ENCODE assay signal across 12 cellular contexts in genomic region chr2:70418514-70418913, GRCh38.
"Had no signal": no experiment of that assay in that cellular context is flagged by ENCODE, and none has a peak within 500 bp of the region (broad histone marks: within the 10 kb centered on the region; RNA-seq: fewer than 3 reads in every experiment).

No MANE protein-coding gene starts in this region.

- H3K36me3 ChIP-seq: left ventricle myocardium inferior, neutrophil had no signal

- H3K4me3 ChIP-seq: left ventricle myocardium inferior, mucosa of descending colon had no signal

- H3K9me3 ChIP-seq: left ventricle myocardium inferior, mucosa of descending colon, neutrophil had no signal

- DNase-seq: activated CD4-positive, alpha-beta T cell treated with anti-CD3 and anti-CD28 coated beads, Interleukin-2, amount 10 ng/mL, durations not matched to agents 7 days and 5 days; activated CD8-positive, alpha-beta memory T cell treated with anti-CD3 and anti-CD28 coated beads, Interleukin-2, amount 50 U/mL, for 48 hours; activated naive CD4-positive, alpha-beta T cell; activated naive CD8-positive, alpha-beta T cell treated with anti-CD3 and anti-CD28 coated beads, Interleukin-2, amount 10 ng/mL, durations not matched to agents 7 days and 5 days; cortex of kidney; effector CD8-positive, alpha-beta T cell; foreskin fibroblast; hypothalamus; left ventricle myocardium inferior; mucosa of descending colon; naive thymus-derived CD4-positive, alpha-beta T cell had no signal

- H3K27ac ChIP-seq: left ventricle myocardium inferior, neutrophil had no signal

- H3K4me1 ChIP-seq: left ventricle myocardium inferior had no signal
